ENCODE assay signal across 8 cellular contexts in genomic region chr5:66807743-66808142, GRCh38.
DNase-seq lines count a peak whose midpoint lies in the region; ATAC-seq, FAIRE-seq and TF ChIP-seq lines count a peak whose summit lies in the region.

No MANE protein-coding gene starts in this region.

- DNase-seq in DMS53 treated with DMSO at 0.1 percent for 48 hours (lab: John Stamatoyannopoulos, UW; ENCODE audit: unreplicated experiment) = peak; percentile 29
- peak; percentile 66 for DNase-seq in NCI-H226
- peak; percentile 75 for DNase-seq in endothelial cell of umbilical vein (ENCODE audit: low read depth, low spot score)
- peak; percentile 51 for DNase-seq in occipital lobe (lab: John Stamatoyannopoulos, UW)
- DNase-seq in NCI-H1930 (lab: John Stamatoyannopoulos, UW) = no peak

- H3K79me2 ChIP-seq in endothelial cell of umbilical vein (ENCODE audit: control insufficient read depth, insufficient read depth, low read length) = no peaks in the 10 kb centered on the region

- no peaks in the 10 kb centered on the region for H3K4me1 ChIP-seq in endothelial cell of umbilical vein (ENCODE audit: control insufficient read depth, extremely low read depth, insufficient read depth, low read length)

- peaks cover 9 to 10% of the 10 kb centered on the region in 2 experiments for H3K27me3 ChIP-seq in endothelial cell of umbilical vein (ENCODE audit: control insufficient read depth in 2 of 2, insufficient read depth in 2 of 2, low read length in 2 of 2)

- no peak overlapping the region for H3K4me3 ChIP-seq in endothelial cell of umbilical vein (replicated peaks in 1 of 3; ENCODE audit: insufficient read depth in 1 of 3, low read depth in 1 of 3, low read length in 3 of 3)

- H3K9me1 ChIP-seq in endothelial cell of umbilical vein (replicated peaks; ENCODE audit: control insufficient read depth, extremely low read depth, insufficient read depth, low read length) = no peaks in the 10 kb centered on the region

- intact Hi-C loops in endothelial cell of umbilical vein (cut with micrococcal nuclease) = loop anchor here (1.0 to 10.0 kb wide), 5 partner anchors 57 to 402 kb away; no protein-coding TSS in a partner anchor

- BruUV-seq in endothelial cell of umbilical vein (replicated peaks; lab: Mats Ljungman, UMichigan) = no TSS peak

- no peaks in the 10 kb centered on the region for H3K9me3 ChIP-seq in endothelial cell of umbilical vein (replicated peaks; ENCODE audit: control insufficient read depth, insufficient read depth, low read length)

- no peak for TF ChIP-seq POLR2A in endothelial cell of umbilical vein (IDR thresholded peaks at IDR 0.05; ENCODE audit: low read depth, low read length)

- ATAC-seq in GM18861 (IDR thresholded peaks at IDR 0.05; ENCODE audit: unreplicated experiment) (no peak), HG02759 (IDR thresholded peaks at IDR 0.05; ENCODE audit: unreplicated experiment) (no peak)
- no peak for ATAC-seq in activated CD4-positive, CD25-positive, alpha-beta regulatory T cell treated with anti-CD3 and anti-CD28 coated beads, Interleukin-2, amount 50 U/mL, for 24 hours

- TF ChIP-seq CTCF in endothelial cell of umbilical vein (IDR thresholded peaks at IDR 0.05; ENCODE audit: extremely low read depth in 1 of 2, insufficient read depth in 1 of 2, low read depth in 1 of 2, low read length in 2 of 2) = peak; percentile 62 to 69

- CTCF ChIA-PET in endothelial cell of umbilical vein (lab: Charles Lee) = interaction anchor here (0.6 to 2.3 kb wide), 9 partner anchors 12 to 406 kb away, joined by 3 to 5 read pairs (median 4); no protein-coding TSS in a partner anchor

- POLR2A ChIA-PET in endothelial cell of umbilical vein (lab: Charles Lee) = no interaction called here

- H3K9ac ChIP-seq in endothelial cell of umbilical vein (replicated peaks; ENCODE audit: extremely low read depth, insufficient read depth, low read length) = no peak overlapping the region

- H4K20me1 ChIP-seq in endothelial cell of umbilical vein (replicated peaks; ENCODE audit: control insufficient read depth, extremely low read depth, insufficient read depth, low read length) = no peaks in the 10 kb centered on the region

- no peak overlapping the region for H3K27ac ChIP-seq in endothelial cell of umbilical vein (ENCODE audit: insufficient read depth, low read depth, low read length)

- peak overlapping the region; percentile 46 for H2AFZ ChIP-seq in endothelial cell of umbilical vein (ENCODE audit: low read depth, low read length)

- peak; percentile 93 for FAIRE-seq in endothelial cell of umbilical vein (lab: Jason Lieb, UNC)

- dilution Hi-C loops in endothelial cell of umbilical vein (cut with MboI; ENCODE audit: extremely low pct_ligation_motif_present, low sequenced_read_pairs) = no loop called here

- H3K4me2 ChIP-seq in endothelial cell of umbilical vein (ENCODE audit: insufficient read depth, low read length) = no peak overlapping the region

- H3K36me3 ChIP-seq in endothelial cell of umbilical vein (ENCODE audit: control insufficient read depth in 2 of 2, extremely low read depth in 1 of 2, insufficient read depth in 2 of 2, low read length in 2 of 2) = no peaks in the 10 kb centered on the region

TF ChIP-seq in endothelial cell of umbilical vein, 7 proteins besides CTCF, POLR2A, EP300 and RAD21:
- no peak for TF ChIP-seq MYC (IDR thresholded peaks at IDR 0.05; ENCODE audit: low read depth, low read length)
- no peak for TF ChIP-seq EZH2 (IDR thresholded peaks at IDR 0.05; ENCODE audit: borderline replicate concordance, low read depth, low read length, severe bottlenecking)
- TF ChIP-seq JUN (IDR thresholded peaks at IDR 0.05; ENCODE audit: borderline replicate concordance, insufficient read depth, insufficient read length, low read depth) = no peak
- TF ChIP-seq FOS (IDR thresholded peaks at IDR 0.05; ENCODE audit: borderline replicate concordance, insufficient read depth, low read length) = peak; percentile 33
TF ChIP-seq in endothelial cell of umbilical vein: peak in this region for 1.

Comparison
In these comparisons a context has a peak if more than half of its experiments do, and no peak if none do; other contexts are left out.
1. DNase-seq: peak in DMS53 treated with DMSO at 0.1 percent for 48 hours (single experiment), NCI-H226 (single experiment), endothelial cell of umbilical vein (single experiment) and occipital lobe (single experiment); none in NCI-H1930 (0 of 2).